ENCODE assay signal across 1 cellular context in genomic region chr15:81869161-81869928, GRCh38.
TF ChIP-seq lines count a peak whose summit lies in the region.

No MANE protein-coding gene starts in this region.

TF ChIP-seq in IMR-90, 13 proteins besides CTCF, POLR2A, EP300 and RAD21 (continued from another document):
- TF ChIP-seq, protein P1, sequence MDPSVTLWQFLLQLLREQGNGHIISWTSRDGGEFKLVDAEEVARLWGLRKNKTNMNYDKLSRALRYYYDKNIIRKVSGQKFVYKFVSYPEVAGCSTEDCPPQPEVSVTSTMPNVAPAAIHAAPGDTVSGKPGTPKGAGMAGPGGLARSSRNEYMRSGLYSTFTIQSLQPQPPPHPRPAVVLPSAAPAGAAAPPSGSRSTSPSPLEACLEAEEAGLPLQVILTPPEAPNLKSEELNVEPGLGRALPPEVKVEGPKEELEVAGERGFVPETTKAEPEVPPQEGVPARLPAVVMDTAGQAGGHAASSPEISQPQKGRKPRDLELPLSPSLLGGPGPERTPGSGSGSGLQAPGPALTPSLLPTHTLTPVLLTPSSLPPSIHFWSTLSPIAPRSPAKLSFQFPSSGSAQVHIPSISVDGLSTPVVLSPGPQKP (IDR thresholded peaks at IDR 0.05; ENCODE audit: borderline replicate concordance, low read depth, low read length) = no peak
- TF ChIP-seq CHD1 (IDR thresholded peaks at IDR 0.05; ENCODE audit: low read depth, low read length) (no peak), USF2 (IDR thresholded peaks at IDR 0.05; ENCODE audit: low read depth, low read length) (no peak), MXI1 (IDR thresholded peaks at IDR 0.05; ENCODE audit: borderline replicate concordance, low read depth, low read length) (no peak), BHLHE40 (IDR thresholded peaks at IDR 0.05; ENCODE audit: low read depth, low read length) (no peak), RCOR1 (IDR thresholded peaks at IDR 0.05; ENCODE audit: insufficient replicate concordance, low read length) (no peak), CEBPB (IDR thresholded peaks at IDR 0.05; ENCODE audit: low read depth, low read length) (no peak), NFE2L2 (IDR thresholded peaks at IDR 0.05; ENCODE audit: low read depth, low read length) (no peak), RFX5 (IDR thresholded peaks at IDR 0.05; ENCODE audit: low read depth, low read length) (no peak), SMC3 (IDR thresholded peaks at IDR 0.05; ENCODE audit: low read depth, low read length) (no peak)
